In the genomic region with DNA sequence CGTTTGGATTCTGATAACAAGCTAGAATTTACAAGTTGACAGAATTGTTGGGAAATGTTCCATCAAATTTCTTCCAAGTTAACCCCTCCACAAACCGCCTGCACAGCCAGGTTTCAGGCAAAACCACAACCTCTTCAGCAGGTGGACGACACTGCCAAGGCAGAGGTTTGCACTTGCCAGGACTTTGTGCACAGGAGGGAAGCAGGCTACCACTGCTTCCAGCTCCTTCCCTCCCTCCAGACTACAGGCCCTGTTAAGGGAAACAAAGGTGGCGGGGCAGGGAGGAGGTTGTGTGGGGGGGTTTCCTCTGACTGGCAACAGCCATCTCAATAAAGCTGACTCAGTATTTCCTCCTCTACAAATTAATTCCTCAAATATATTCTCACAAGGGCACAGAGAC, we compare ENCODE assay signal across 9 cellular contexts. TPM values are rescaled to one million over a fixed set of nuclear protein-coding genes. Genes with fewer than 3 reads are reported as not detected.
DNase-seq lines count a peak whose midpoint lies in the region; ATAC-seq, FAIRE-seq and TF ChIP-seq lines count a peak whose summit lies in the region.
"Had no signal": no experiment of that assay in that cellular context is flagged by ENCODE, and none has a peak within 500 bp of the region (broad histone marks: within the 10 kb centered on the region; RNA-seq: fewer than 3 reads in every experiment).

No MANE protein-coding gene starts in this region.

- no peak for TF ChIP-seq EP300 in transverse colon (IDR thresholded peaks at IDR 0.05; ENCODE audit: low read depth)

- in situ Hi-C loops in transverse colon (cut with MboI; ENCODE audit: low pct_ligation_motif_present in 1 of 4, low pct_unique_long_range_greater_than_20kb in 1 of 4, low sequenced_read_pairs in 3 of 4) = no loop called here

- peaks cover 18 to 78% of the 10 kb centered on the region in 2 donors for H3K4me1 ChIP-seq in adrenal gland (replicated peaks in 1 of 2)
- peaks cover 74% of the 10 kb centered on the region for H3K4me1 ChIP-seq in lower lobe of right lung
- peaks cover 19 to 67% (median 38%) of the 10 kb centered on the region in 4 donors for H3K4me1 ChIP-seq in transverse colon

- no peaks in the 10 kb centered on the region for H3K27me3 Mint-ChIP-seq in MCF 10A (ENCODE audit: insufficient read depth, unreplicated experiment)

- H3K4me3 ChIP-seq in adrenal gland (no peak overlapping the region), lower lobe of right lung (no peak overlapping the region), transverse colon (no peak overlapping the region)
- H3K4me3 ChIP-seq: GM23338 had no signal

- intact Hi-C loops in adrenal gland (cut with DNase I) (no loop called here), lower lobe of right lung (cut with DNase I) (no loop called here), transverse colon (cut with DNase I; ENCODE audit: low total_unique reads) (no loop called here), MCF 10A (cut with micrococcal nuclease) (no loop called here)

- BruUV-seq in MCF 10A (replicated peaks; lab: Mats Ljungman, UMichigan) = no TSS peak

- no peak overlapping the region for H3K4me3 Mint-ChIP-seq in MCF 10A (ENCODE audit: unreplicated experiment)
- H3K4me3 Mint-ChIP-seq: GM23338 had no signal

- ATAC-seq in lower lobe of right lung = peak; percentile 67 to 70
- no peak for ATAC-seq in HG03108 (IDR thresholded peaks at IDR 0.05; ENCODE audit: unreplicated experiment)

- TF ChIP-seq CTCF in adrenal gland (IDR thresholded peaks at IDR 0.05) (no peak), lower lobe of right lung (IDR thresholded peaks at IDR 0.05) (no peak), transverse colon (IDR thresholded peaks at IDR 0.05) (no peak), MCF 10A (IDR thresholded peaks at IDR 0.05; ENCODE audit: unreplicated experiment) (no peak)

- WGBS in adrenal gland, 4 donors = 54 to 64% (median 58%) methylated on average over 4 of the region's 4 CpGs
- WGBS in transverse colon (ENCODE audit: low coverage in 1 of 2), 2 donors = 37% methylated on average over 4 of the region's 4 CpGs; no CpG with 5 or more reads in 1 of the 2 donors

- H3K27me3 ChIP-seq in adrenal gland (no peaks in the 10 kb centered on the region), lower lobe of right lung (ENCODE audit: low read depth) (no peaks in the 10 kb centered on the region), transverse colon (no peaks in the 10 kb centered on the region)

- peak; percentile 84 for DNase-seq in activated effector memory CD4-positive, alpha-beta T cell treated with anti-CD3 and anti-CD28 coated beads, Interleukin-2, amount 50 U/mL, for 16 hours
- DNase-seq in activated effector memory CD4-positive, alpha-beta T cell treated with Interleukin-2 at 50 U/mL for 16 hours = no peak
- DNase-seq in adrenal gland (peak in 1 of 7 donors; percentile 30), lower lobe of right lung (no peak), transverse colon (no peak), MCF 10A (ENCODE audit: unreplicated experiment) (no peak), HTR-8/SVneo (ENCODE audit: insufficient read length, low spot score) (no peak)

- H3K9me3 ChIP-seq in adrenal gland (replicated peaks in 1 of 3) (no peaks in the 10 kb centered on the region), lower lobe of right lung (no peaks in the 10 kb centered on the region), transverse colon (no peaks in the 10 kb centered on the region)

- TF ChIP-seq POLR2A in adrenal gland (IDR thresholded peaks at IDR 0.05) (no peak), transverse colon (IDR thresholded peaks at IDR 0.05) (no peak)

- H3K27ac Mint-ChIP-seq in MCF 10A (ENCODE audit: low read depth, unreplicated experiment) = no peak overlapping the region
- H3K27ac Mint-ChIP-seq: GM23338 had no signal

- H3K36me3 Mint-ChIP-seq in MCF 10A (ENCODE audit: insufficient read depth, unreplicated experiment) = peaks cover 21% of the 10 kb centered on the region

- FAIRE-seq in HTR-8/SVneo (lab: Jason Lieb, UNC) = no peak

- POLR2A ChIA-PET in MCF 10A (lab: Yijun Ruan, JAX) = interaction anchor here (0.9 to 2.1 kb wide), 4 partner anchors 17 to 28 kb away, joined by 4 to 8 read pairs (median 5); no protein-coding TSS in a partner anchor

- CTCF ChIA-PET in MCF 10A (lab: Yijun Ruan, JAX) = interaction anchor here (0.5 to 1.9 kb wide), 5 partner anchors 11 to 896 kb away, joined by 3 to 6 read pairs (median 4); no protein-coding TSS in a partner anchor

- H3K4me1 Mint-ChIP-seq in MCF 10A (ENCODE audit: insufficient read depth, unreplicated experiment) = peaks cover 20% of the 10 kb centered on the region

- peak overlapping the region in 3 of 5 donors; percentile 6 to 66 (median 62) for H3K27ac ChIP-seq in adrenal gland
- peak overlapping the region; percentile 68 for H3K27ac ChIP-seq in lower lobe of right lung
- peak overlapping the region; percentile 70 to 86 (median 72) for H3K27ac ChIP-seq in transverse colon

- no peaks in the 10 kb centered on the region for H3K9me3 Mint-ChIP-seq in MCF 10A (ENCODE audit: unreplicated experiment)
- H3K9me3 Mint-ChIP-seq: GM23338 had no signal

- H3K36me3 ChIP-seq in adrenal gland (replicated peaks in 1 of 2) (peaks cover 0 to 8% of the 10 kb centered on the region in 2 donors), lower lobe of right lung (peaks cover 7% of the 10 kb centered on the region), transverse colon (peaks cover 0 to 4% (median 0%) of the 10 kb centered on the region in 4 donors)

RNA-seq across cellular contexts. Expression of a gene that starts 42.2 kb away (rescaled TPM):
- total RNA-seq in adrenal gland (10 to 100 TPM; 32.4 to 95.0 (median 66.5) TPM), lower lobe of right lung (69.8 TPM), transverse colon (10 to 100 TPM; 40.4 to 62.6 (median 53.8) TPM), MCF 10A (2022) (21.2 and 21.6 TPM in 2 replicates)
- 10 to 100 TPM; 16.3 to 24.5 (median 18.2) TPM for polyA plus RNA-seq in adrenal gland

RNA-seq across cellular contexts. Expression of a gene that starts 57.0 kb away (rescaled TPM):
- not detected for total RNA-seq in adrenal gland
- polyA plus RNA-seq in adrenal gland = not detected
- not detected for total RNA-seq in lower lobe of right lung
- total RNA-seq in transverse colon = 1 to 10 TPM in 3 of 4 donors, not detected in 1; 6.0 to 9.7 (median 9.3) TPM
- not detected in 2 replicates for total RNA-seq in MCF 10A (2022)
- total RNA-seq: GM23338 had no signal
